26 cellular contexts compared by ENCODE assay signal in the genomic region with DNA sequence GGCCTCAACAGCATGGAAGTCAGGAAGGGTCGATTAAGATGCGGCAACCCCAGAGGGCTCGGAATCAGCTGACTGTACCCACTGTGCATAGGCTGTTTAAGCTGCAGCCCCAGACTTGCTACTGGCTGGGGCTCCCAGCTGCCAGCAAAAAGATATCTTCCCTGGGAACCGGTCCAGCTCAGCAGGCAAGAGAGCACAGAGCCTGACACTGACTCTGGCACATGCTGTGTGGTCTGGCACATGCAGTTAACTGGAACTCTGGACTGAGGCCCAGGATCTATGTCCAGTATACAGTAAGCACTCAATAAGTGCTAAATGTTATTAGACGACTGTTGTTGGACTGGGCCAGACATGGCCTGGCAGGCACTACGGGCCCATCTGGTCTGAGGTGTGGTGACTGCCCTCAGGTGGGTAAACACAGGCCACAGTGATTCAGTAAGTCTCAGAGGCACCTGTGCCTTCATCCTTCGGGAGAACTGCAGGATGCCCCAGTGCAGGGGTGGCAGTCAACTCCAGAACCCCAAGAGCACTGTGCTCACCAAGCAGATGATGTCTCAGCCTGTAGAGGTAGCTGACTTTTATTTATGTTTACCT.
DNase-seq lines count a peak whose midpoint lies in the region; ATAC-seq and TF ChIP-seq lines count a peak whose summit lies in the region.
"Had no signal": no experiment of that assay in that cellular context is flagged by ENCODE, and none has a peak within 500 bp of the region (broad histone marks: within the 10 kb centered on the region; RNA-seq: fewer than 3 reads in every experiment).

No MANE protein-coding gene starts in this region.

- no peak for TF ChIP-seq CTCF in choroid plexus epithelial cell (conservative IDR thresholded peaks at IDR 0.05; ENCODE audit: low read depth, low read length)
- no peak for TF ChIP-seq CTCF in gastrocnemius medialis (IDR thresholded peaks at IDR 0.05 in 4 of 5, conservative IDR thresholded peaks at IDR 0.05 in 1 of 5)
- no peak for TF ChIP-seq CTCF in GM13977 (IDR thresholded peaks at IDR 0.05; ENCODE audit: extremely low read depth, insufficient read depth, missing control alignments)

- H3K4me3 ChIP-seq in choroid plexus epithelial cell (ENCODE audit: low read depth, low read length) = no peak overlapping the region
- no peak overlapping the region for H3K4me3 ChIP-seq in gastrocnemius medialis
- H3K4me3 ChIP-seq: coronary artery, HAP-1, lung, SJCRH30 had no signal

- H3K4me1 ChIP-seq in gastrocnemius medialis = peaks cover 55 to 59% of the 10 kb centered on the region in 2 donors
- H3K4me1 ChIP-seq: SJCRH30 had no signal

- no peaks in the 10 kb centered on the region for H3K9me3 ChIP-seq in gastrocnemius medialis
- H3K9me3 ChIP-seq: HAP-1, SJCRH30 had no signal

- peak overlapping the region; percentile 2 to 56 (median 36) for H3K27ac ChIP-seq in gastrocnemius medialis
- H3K27ac ChIP-seq: coronary artery, HL-60, SJCRH30 had no signal

- intact Hi-C loops in left ventricle myocardium superior (cut with micrococcal nuclease) (no loop called here), gastrocnemius medialis (cut with DNase I; ENCODE audit: low total_unique reads) (no loop called here)

- ATAC-seq in left ventricle myocardium superior (peak; percentile 87), gastrocnemius medialis (peak; percentile 87 to 90), HG03460 (IDR thresholded peaks at IDR 0.05; ENCODE audit: unreplicated experiment) (no peak), GM21515 (IDR thresholded peaks at IDR 0.05; ENCODE audit: unreplicated experiment) (no peak)
- ATAC-seq: activated naive CD8-positive, alpha-beta T cell treated with anti-CD3 and anti-CD28 coated beads, Interleukin-2, amount 50 U/mL, for 24 hours; CD8-positive, alpha-beta T cell; esophagus mucosa; Panc1; T-cell had no signal

- DNase-seq in NCI-H2171 treated with DMSO at 0.1 percent for 48 hours (lab: John Stamatoyannopoulos, UW) (peak; percentile 25), NCI-H2171 (lab: John Stamatoyannopoulos, UW) (no peak), choroid plexus epithelial cell (ENCODE audit: low read depth) (peak; percentile 68), left ventricle myocardium superior (peak; percentile 68), gastrocnemius medialis (peak; percentile 84 to 85), GM13977 (ENCODE audit: low spot score) (no peak)
- DNase-seq: activated CD4-positive, alpha-beta memory T cell treated with anti-CD3 and anti-CD28 coated beads, Interleukin-2, amount 10 ng/mL, durations not matched to agents 7 days and 5 days; activated CD4-positive, CD25-positive, alpha-beta regulatory T cell treated with anti-CD3 and anti-CD28 coated beads, Interleukin-2, amount 50 U/mL, for 72 hours; activated naive CD8-positive, alpha-beta T cell treated with anti-CD3 and anti-CD28 coated beads, Interleukin-2, amount 50 U/mL, for 24 hours; AML-193; CD8-positive, alpha-beta T cell; DMS53; NCI-H1092 treated with DMSO at 0.1 percent for 48 hours; NCI-H2081; NCI-H446 treated with DMSO at 0.1 percent for 48 hours; NK-92 treated with Interleukin-12 subunit alpha and Interleukin-12 subunit beta, amount 100 ng/mL, for 24 hours; SJCRH30; T-cell had no signal

- no peaks in the 10 kb centered on the region for H3K27me3 ChIP-seq in gastrocnemius medialis
- H3K27me3 ChIP-seq: SJCRH30 had no signal

- H3K36me3 ChIP-seq in gastrocnemius medialis = no peaks in the 10 kb centered on the region
- H3K36me3 ChIP-seq: HAP-1, SJCRH30 had no signal

- in situ Hi-C loops in gastrocnemius medialis (cut with MboI; ENCODE audit: low sequenced_read_pairs in 4 of 4) = no loop called here
- in situ Hi-C loops in GM13977 (cut with MboI; ENCODE audit: low pct_unique_long_range_greater_than_20kb, low sequenced_read_pairs, unreplicated experiment) = no loop called here

- no peak for TF ChIP-seq POLR2A in gastrocnemius medialis (IDR thresholded peaks at IDR 0.05)

Comparison
In these comparisons a context has a peak if more than half of its experiments do, and no peak if none do; other contexts are left out.
1. DNase-seq: peak in NCI-H2171 treated with DMSO at 0.1 percent for 48 hours (single experiment), choroid plexus epithelial cell (single experiment), left ventricle myocardium superior (single experiment) and gastrocnemius medialis (2 of 2); none in NCI-H2171 (single experiment) and GM13977 (single experiment).
2. ATAC-seq: peak in left ventricle myocardium superior (single experiment) and gastrocnemius medialis (2 of 2); none in HG03460 (single experiment) and GM21515 (single experiment).